ENCODE assay signal across 8 cellular contexts in genomic region chrX:30713061-30713525, GRCh38. TPM values are rescaled to one million over a fixed set of nuclear protein-coding genes. Genes with fewer than 3 reads are reported as not detected.
DNase-seq lines count a peak whose midpoint lies in the region; ATAC-seq and TF ChIP-seq lines count a peak whose summit lies in the region.

No MANE protein-coding gene starts in this region.

- no peak overlapping the region for H3K27ac ChIP-seq in foreskin keratinocyte

- ATAC-seq in GM19395 (IDR thresholded peaks at IDR 0.05; ENCODE audit: unreplicated experiment) (peak; percentile 98), HG03354 (IDR thresholded peaks at IDR 0.05; ENCODE audit: poor library complexity, severe bottlenecking, unreplicated experiment) (peak; percentile 95), foreskin keratinocyte (peak; percentile 76)

- no peaks in the 10 kb centered on the region for H3K4me1 ChIP-seq in foreskin keratinocyte

- H3K27me3 ChIP-seq in foreskin keratinocyte = no peaks in the 10 kb centered on the region

- DNase-seq in DMS153 (lab: John Stamatoyannopoulos, UW) = peak; percentile 27
- peak; percentile 79 for DNase-seq in NOMO-1 treated with DMSO at 0.1 percent for 48 hours (lab: John Stamatoyannopoulos, UW; ENCODE audit: unreplicated experiment)
- peak; percentile 24 for DNase-seq in activated T-cell treated with anti-CD3 and anti-CD28 coated beads, Interleukin-2, amount 50 U/mL, for 1 hour
- peak; percentile 1 to 25 for DNase-seq in foreskin keratinocyte
- DNase-seq in pulmonary artery endothelial cell (ENCODE audit: low read depth, low spot score) = peak; percentile 24
- DNase-seq in cortex of kidney (lab: John Stamatoyannopoulos, UW) = no peak

- peak; percentile 75 for TF ChIP-seq CTCF in foreskin keratinocyte (conservative IDR thresholded peaks at IDR 0.05)

RNA-seq across cellular contexts. Expression of gene GK, which starts 59.9 kb away (rescaled TPM):
- total RNA-seq in foreskin keratinocyte (2.4 and 2.6 TPM in 2 replicates), pulmonary artery endothelial cell (4.3 and 6.9 TPM in 2 replicates)
- polyA plus RNA-seq in foreskin keratinocyte = 1.2 and 1.3 TPM in 2 replicates
